ENCODE assay signal across 15 cellular contexts in genomic region chr18:64271975-64272659, GRCh38.
DNase-seq lines count a peak whose midpoint lies in the region; ATAC-seq and TF ChIP-seq lines count a peak whose summit lies in the region.
"Had no signal": no experiment of that assay in that cellular context is flagged by ENCODE, and none has a peak within 500 bp of the region (broad histone marks: within the 10 kb centered on the region; RNA-seq: fewer than 3 reads in every experiment).

No MANE protein-coding gene starts in this region.

- no peaks in the 10 kb centered on the region for H3K27me3 ChIP-seq in BLaER1 treated with 17β-estradiol and CSF1 and Interleukin-3, amounts not matched to agents 10 nM and 100 nM
- H3K27me3 ChIP-seq in HUES6 (ENCODE audit: control insufficient read depth, insufficient read depth, low read length) (no peaks in the 10 kb centered on the region), endodermal cell (ENCODE audit: control insufficient read depth, insufficient read depth, low read length, poor library complexity, severe bottlenecking) (no peaks in the 10 kb centered on the region)

- H3K4me2 ChIP-seq in BLaER1 treated with 17β-estradiol and CSF1 and Interleukin-3, amounts not matched to agents 10 nM and 100 nM, result peak overlapping the region in 6 of 11 experiments; percentile 6 to 82 (median 66); a peak in 7 of 22 replicates

- H3K27ac ChIP-seq in BLaER1 treated with 17β-estradiol and CSF1 and Interleukin-3, amounts not matched to agents 10 nM and 100 nM, result no peak overlapping the region
- peak overlapping the region; percentile 23; the same call in 1 of the 2 replicates for H3K27ac ChIP-seq in HUES6 (ENCODE audit: low read depth, low read length)
- H3K27ac ChIP-seq in endodermal cell (ENCODE audit: low read depth, low read length), result peak overlapping the region; percentile 16
- H3K27ac ChIP-seq: C4-2B, HL-60 had no signal

- DNase-seq in endodermal cell, result no peak
- no peak for DNase-seq in nephron progenitor cell
- no peak for DNase-seq in mesenteric fat pad (ENCODE audit: low spot score)
- DNase-seq: ACHN; CD4-positive, alpha-beta memory T cell; GOT3; HCEC 1CT; HFFc6 had no signal

- peaks cover 11 to 64% (median 45%) of the 10 kb centered on the region in 10 experiments for H3K4me1 ChIP-seq in BLaER1 treated with 17β-estradiol and CSF1 and Interleukin-3, amounts not matched to agents 10 nM and 100 nM
- H3K4me1 ChIP-seq in HUES6 (ENCODE audit: control insufficient read depth, insufficient read depth, low read length) (peaks cover 39% of the 10 kb centered on the region), endodermal cell (ENCODE audit: control insufficient read depth, insufficient read depth, low read length) (no peaks in the 10 kb centered on the region)

- peaks cover 0 to 21% (median 15%) of the 10 kb centered on the region in 11 experiments; a peak in 17 of 22 replicates for H3K9me3 ChIP-seq in BLaER1 treated with 17β-estradiol and CSF1 and Interleukin-3, amounts not matched to agents 10 nM and 100 nM (replicated peaks in 1 of 11)
- H3K9me3 ChIP-seq in HUES6 (ENCODE audit: control insufficient read depth, insufficient read depth, low read depth, low read length) (peaks cover 5% of the 10 kb centered on the region; the same call in 1 of the 2 replicates), endodermal cell (ENCODE audit: control insufficient read depth, low read length) (peaks cover 38% of the 10 kb centered on the region)

- H3K27ac Mint-ChIP-seq in endodermal cell (no peak overlapping the region), nephron progenitor cell (peak overlapping the region; percentile 61)
- H3K27ac Mint-ChIP-seq: CD4-positive, alpha-beta memory T cell; HFFc6 had no signal

- WGBS in endodermal cell (ENCODE audit: insufficient coverage in 1 of 2, insufficient read length in 1 of 2), 2 experiments, result 84 to 85% methylated on average over 5 to 6 of the region's 6 CpGs

- H4K20me1 ChIP-seq in BLaER1 treated with 17β-estradiol and CSF1 and Interleukin-3, amounts not matched to agents 10 nM and 100 nM, result no peaks in the 10 kb centered on the region

- H3K4me1 Mint-ChIP-seq in endodermal cell (peaks cover 40% of the 10 kb centered on the region), nephron progenitor cell (peaks cover 10% of the 10 kb centered on the region)
- H3K4me1 Mint-ChIP-seq: CD4-positive, alpha-beta memory T cell had no signal

- no peaks in the 10 kb centered on the region for H3K36me3 ChIP-seq in BLaER1 treated with 17β-estradiol and CSF1 and Interleukin-3, amounts not matched to agents 10 nM and 100 nM
- no peaks in the 10 kb centered on the region for H3K36me3 ChIP-seq in HUES6 (ENCODE audit: control insufficient read depth, insufficient read depth, low read length)
- no peaks in the 10 kb centered on the region for H3K36me3 ChIP-seq in endodermal cell (ENCODE audit: control insufficient read depth, insufficient read depth, low read length)

- H3K4me3 Mint-ChIP-seq in endodermal cell (no peak overlapping the region), nephron progenitor cell (no peak overlapping the region)
- H3K4me3 Mint-ChIP-seq: CD4-positive, alpha-beta memory T cell; HFFc6 had no signal

- peaks cover 15% of the 10 kb centered on the region for H3K27me3 Mint-ChIP-seq in endodermal cell (ENCODE audit: insufficient read depth)
- H3K27me3 Mint-ChIP-seq in nephron progenitor cell (ENCODE audit: low read depth, poor library complexity), result peaks cover 4% of the 10 kb centered on the region
- H3K27me3 Mint-ChIP-seq: CD4-positive, alpha-beta memory T cell had no signal

- H3K9ac ChIP-seq in BLaER1 treated with 17β-estradiol and CSF1 and Interleukin-3, amounts not matched to agents 10 nM and 100 nM, result no peak overlapping the region
- H3K9ac ChIP-seq in HUES6 (ENCODE audit: low read length) (no peak overlapping the region), endodermal cell (ENCODE audit: extremely low read depth, low read length, poor library complexity, severe bottlenecking) (no peak overlapping the region)

- no peak for ATAC-seq in GM19035 (IDR thresholded peaks at IDR 0.05; ENCODE audit: unreplicated experiment)
- ATAC-seq in GM21515 (IDR thresholded peaks at IDR 0.05; ENCODE audit: unreplicated experiment), result no peak
- ATAC-seq: GM12878 had no signal

- no peak overlapping the region for H3K4me3 ChIP-seq in BLaER1 treated with 17β-estradiol and CSF1 and Interleukin-3, amounts not matched to agents 10 nM and 100 nM
- H3K4me3 ChIP-seq in HUES6 (ENCODE audit: low read depth, low read length) (no peak overlapping the region), endodermal cell (ENCODE audit: low read length) (no peak overlapping the region)
- H3K4me3 ChIP-seq: GM12878 had no signal

- H3K9me3 Mint-ChIP-seq in endodermal cell (peaks cover 31% of the 10 kb centered on the region), nephron progenitor cell (peaks cover 24% of the 10 kb centered on the region)

- TF ChIP-seq CTCF in endodermal cell (conservative IDR thresholded peaks at IDR 0.05) (no peak), nephron progenitor cell (IDR thresholded peaks at IDR 0.05) (no peak)

- H3K36me3 Mint-ChIP-seq in endodermal cell (ENCODE audit: low read depth) (peaks cover 9% of the 10 kb centered on the region), nephron progenitor cell (ENCODE audit: low read depth) (no peaks in the 10 kb centered on the region)
- H3K36me3 Mint-ChIP-seq: CD4-positive, alpha-beta memory T cell had no signal

Comparison
In these comparisons a context has a peak if more than half of its experiments do, and no peak if none do; other contexts are left out.
1. H3K27ac ChIP-seq: peak in HUES6 (single experiment) and endodermal cell (single experiment); none in BLaER1 treated with 17β-estradiol and CSF1 and Interleukin-3, amounts not matched to agents 10 nM and 100 nM (0 of 11).